ENCODE assay signal across 30 cellular contexts in genomic region chr4:85910985-85911384, GRCh38.
"Had no signal": no experiment of that assay in that cellular context is flagged by ENCODE, and none has a peak within 500 bp of the region (broad histone marks: within the 10 kb centered on the region; RNA-seq: fewer than 3 reads in every experiment).

No MANE protein-coding gene starts in this region.

- H3K4me3 ChIP-seq: adrenal gland, K562 had no signal

- H3K27ac Mint-ChIP-seq: activated CD4-positive, alpha-beta memory T cell treated with anti-CD3 and anti-CD28 coated beads for 36 hours; activated CD4-positive, alpha-beta T cell treated with anti-CD3 and anti-CD28 coated beads for 36 hours; activated naive CD4-positive, alpha-beta T cell treated with anti-CD3 and anti-CD28 coated beads for 36 hours; activated naive CD4-positive, alpha-beta T cell treated with anti-CD3 and anti-CD28 coated beads, Interleukin-2, amount 50 U/mL, for 72 hours; activated T-helper 1 cell treated with anti-CD3 and anti-CD28 coated beads, Interleukin-12 subunit alpha, Interleukin-12 subunit beta, Interleukin-2, Interleukin-4 antibody, amounts not matched to agents 30 ng/mL and 10 ng/mL and 1 ng/mL, durations not matched to agents 14 hours and 24 hours and 36 hours; brain had no signal

- H3K27ac ChIP-seq: adrenal gland, WERI-Rb-1 had no signal

- H3K27me3 ChIP-seq: adrenal gland had no signal

- H3K9me3 Mint-ChIP-seq: activated T-helper 1 cell treated with anti-CD3 and anti-CD28 coated beads, Interleukin-12 subunit alpha, Interleukin-12 subunit beta, Interleukin-2, Interleukin-4 antibody, amounts not matched to agents 30 ng/mL and 10 ng/mL and 1 ng/mL, durations not matched to agents 14 hours and 24 hours and 36 hours had no signal

- H3K4me1 Mint-ChIP-seq: activated CD4-positive, alpha-beta T cell treated with anti-CD3 and anti-CD28 coated beads for 36 hours had no signal

- H3K4me3 Mint-ChIP-seq: activated CD4-positive, alpha-beta memory T cell treated with anti-CD3 and anti-CD28 coated beads for 36 hours; activated CD4-positive, alpha-beta T cell treated with anti-CD3 and anti-CD28 coated beads for 36 hours; activated naive CD4-positive, alpha-beta T cell treated with anti-CD3 and anti-CD28 coated beads for 36 hours; activated T-cell treated with anti-CD3 and anti-CD28 coated beads, Interleukin-2, amount 50 U/mL, for 4 hours; activated T-helper 1 cell treated with anti-CD3 and anti-CD28 coated beads, Interleukin-12 subunit alpha, Interleukin-12 subunit beta, Interleukin-2, Interleukin-4 antibody, amounts not matched to agents 30 ng/mL and 10 ng/mL and 1 ng/mL, durations not matched to agents 14 hours and 24 hours and 36 hours; brain had no signal

- DNase-seq: activated CD4-positive, alpha-beta memory T cell treated with anti-CD3 and anti-CD28 coated beads for 36 hours; activated CD4-positive, alpha-beta T cell treated with anti-CD3 and anti-CD28 coated beads for 36 hours; activated CD4-positive, alpha-beta T cell treated with anti-CD3 and anti-CD28 coated beads, Interleukin-2, amount 50 U/mL, for 1 hour; activated CD8-positive, alpha-beta memory T cell treated with anti-CD3 and anti-CD28 coated beads, Interleukin-2, amount 50 U/mL, for 4 hours; activated gamma-delta T cell treated with Interleukin-2 at 50 U/mL for 16 hours; activated naive CD4-positive, alpha-beta T cell treated with anti-CD3 and anti-CD28 coated beads for 36 hours; activated T-cell treated with anti-CD3 and anti-CD28 coated beads for 4 hours; activated T-cell treated with anti-CD3 and anti-CD28 coated beads, Interleukin-2, amount 50 U/mL, for 4 hours; adrenal gland; caudate nucleus; NCI-H1105; NCI-H1417 treated with DMSO at 0.1 percent for 48 hours; NCI-H187 treated with DMSO at 0.1 percent for 48 hours; NCI-H2081; NCI-H2171 treated with DMSO at 0.1 percent for 48 hours; NCI-H2227 treated with DMSO at 0.1 percent for 48 hours; NCI-H446; NCI-H510A treated with DMSO at 0.1 percent for 48 hours; NCI-H69; NCI-H82; SIG-M5; T1000; WERI-Rb-1 had no signal

- H3K36me3 Mint-ChIP-seq: activated CD4-positive, alpha-beta memory T cell treated with anti-CD3 and anti-CD28 coated beads for 36 hours; activated naive CD4-positive, alpha-beta T cell treated with anti-CD3 and anti-CD28 coated beads, Interleukin-2, amount 50 U/mL, for 72 hours; brain had no signal

- H3K9me3 ChIP-seq: adrenal gland had no signal

- H3K27me3 Mint-ChIP-seq: activated CD4-positive, alpha-beta memory T cell treated with anti-CD3 and anti-CD28 coated beads for 36 hours; activated CD4-positive, alpha-beta T cell treated with anti-CD3 and anti-CD28 coated beads for 36 hours had no signal

- H3K4me1 ChIP-seq: adrenal gland had no signal

- H3K36me3 ChIP-seq: adrenal gland, WERI-Rb-1 had no signal

- ATAC-seq: activated CD4-positive, alpha-beta T cell treated with anti-CD3 and anti-CD28 coated beads for 36 hours; activated CD4-positive, CD25-positive, alpha-beta regulatory T cell treated with anti-CD3 and anti-CD28 coated beads, Interleukin-2, amount 50 U/mL, for 24 hours; activated naive CD4-positive, alpha-beta T cell treated with anti-CD3 and anti-CD28 coated beads, Interleukin-2, amount 50 U/mL, for 72 hours; activated T-cell treated with anti-CD3 and anti-CD28 coated beads, Interleukin-2, amount 50 U/mL, for 4 hours; K562; Panc1; Right ventricle myocardium inferior had no signal
